In genomic region chr15:46677491-46677890, GRCh38 we compare ENCODE assay signal across 19 cellular contexts.
DNase-seq lines count a peak whose midpoint lies in the region; ATAC-seq and TF ChIP-seq lines count a peak whose summit lies in the region.
"Had no signal": no experiment of that assay in that cellular context is flagged by ENCODE, and none has a peak within 500 bp of the region (broad histone marks: within the 10 kb centered on the region; RNA-seq: fewer than 3 reads in every experiment).

No MANE protein-coding gene starts in this region.

- H3K4me1 Mint-ChIP-seq in endodermal cell: peaks cover 31% of the 10 kb centered on the region
- no peaks in the 10 kb centered on the region for H3K4me1 Mint-ChIP-seq in activated T-cell treated with anti-CD3 and anti-CD28 coated beads, Interleukin-2, amount 50 U/mL, for 4 hours (ENCODE audit: low read depth)

- H2BK5ac ChIP-seq in mesendoderm (ENCODE audit: low read length): no peak overlapping the region

- no peak overlapping the region for H4K8ac ChIP-seq in mesendoderm (ENCODE audit: low read depth, low read length)

- peak overlapping the region; percentile 45 for H2BK120ac ChIP-seq in mesendoderm (ENCODE audit: low read depth, low read length)

- TF ChIP-seq CTCF in endodermal cell (conservative IDR thresholded peaks at IDR 0.05): no peak

- no peaks in the 10 kb centered on the region for H3K36me3 ChIP-seq in endodermal cell (ENCODE audit: control insufficient read depth, insufficient read depth, low read length)
- H3K36me3 ChIP-seq in mesendoderm (ENCODE audit: control insufficient read depth, insufficient read depth, low read length): no peaks in the 10 kb centered on the region

- no peak overlapping the region for H3K27ac ChIP-seq in endodermal cell (ENCODE audit: low read depth, low read length)
- no peak overlapping the region for H3K27ac ChIP-seq in mesendoderm (ENCODE audit: low read depth, low read length)
- H3K27ac ChIP-seq: A549, C4-2B, GM23248 had no signal

- no peak overlapping the region for H2BK15ac ChIP-seq in mesendoderm (replicated peaks; ENCODE audit: low read depth)

- H3K4me2 ChIP-seq in mesendoderm (ENCODE audit: low read length): no peak overlapping the region
- H3K4me2 ChIP-seq: A549 had no signal

- H3K4me1 ChIP-seq in endodermal cell (ENCODE audit: control insufficient read depth, insufficient read depth, low read length) (no peaks in the 10 kb centered on the region), mesendoderm (ENCODE audit: control insufficient read depth, low read depth, low read length) (no peaks in the 10 kb centered on the region)
- H3K4me1 ChIP-seq: A549, Caco-2 had no signal

- H3K79me1 ChIP-seq in mesendoderm (ENCODE audit: low read length): no peaks in the 10 kb centered on the region

- peak overlapping the region; percentile 3 for H3K27ac Mint-ChIP-seq in endodermal cell
- H3K27ac Mint-ChIP-seq: CD4-positive, alpha-beta T cell; HFFc6 had no signal

- no peak overlapping the region for H2AK5ac ChIP-seq in mesendoderm (ENCODE audit: low read length)

- no peaks in the 10 kb centered on the region for H3K9me3 Mint-ChIP-seq in endodermal cell
- H3K9me3 Mint-ChIP-seq in activated T-cell treated with anti-CD3 and anti-CD28 coated beads, Interleukin-2, amount 50 U/mL, for 4 hours: no peaks in the 10 kb centered on the region

- no peaks in the 10 kb centered on the region for H3K9me3 ChIP-seq in endodermal cell (ENCODE audit: control insufficient read depth, low read length)
- H3K9me3 ChIP-seq: A549, Caco-2 had no signal

- H3K4me3 Mint-ChIP-seq in endodermal cell: no peak overlapping the region
- H3K4me3 Mint-ChIP-seq in activated T-cell treated with anti-CD3 and anti-CD28 coated beads, Interleukin-2, amount 50 U/mL, for 4 hours: no peak overlapping the region
- H3K4me3 Mint-ChIP-seq: CD4-positive, alpha-beta T cell; HFFc6 had no signal

- no peaks in the 10 kb centered on the region for H3K79me2 ChIP-seq in mesendoderm (ENCODE audit: control insufficient read depth, insufficient read depth, low read length)

- no peak overlapping the region for H3K23ac ChIP-seq in mesendoderm (ENCODE audit: low read length)

- H4K5ac ChIP-seq in mesendoderm (ENCODE audit: low read length): no peak overlapping the region

- H3K27me3 ChIP-seq in endodermal cell (ENCODE audit: control insufficient read depth, insufficient read depth, low read length, poor library complexity, severe bottlenecking) (no peaks in the 10 kb centered on the region), mesendoderm (ENCODE audit: insufficient read depth, low read length, poor library complexity) (no peaks in the 10 kb centered on the region)

- no peak overlapping the region for H3K56ac ChIP-seq in mesendoderm (ENCODE audit: low read length)

- no peaks in the 10 kb centered on the region for H3K27me3 Mint-ChIP-seq in endodermal cell (ENCODE audit: insufficient read depth)
- no peaks in the 10 kb centered on the region for H3K27me3 Mint-ChIP-seq in activated T-cell treated with anti-CD3 and anti-CD28 coated beads, Interleukin-2, amount 50 U/mL, for 4 hours (ENCODE audit: low read depth)
- H3K27me3 Mint-ChIP-seq: CD4-positive, alpha-beta T cell had no signal

- H3K9ac ChIP-seq in endodermal cell (ENCODE audit: extremely low read depth, low read length, poor library complexity, severe bottlenecking): no peak overlapping the region
- H3K9ac ChIP-seq in mesendoderm (ENCODE audit: low read length): no peak overlapping the region
- H3K9ac ChIP-seq: GM23248 had no signal

- H3K36me3 Mint-ChIP-seq in endodermal cell (ENCODE audit: low read depth): no peaks in the 10 kb centered on the region
- no peaks in the 10 kb centered on the region for H3K36me3 Mint-ChIP-seq in activated T-cell treated with anti-CD3 and anti-CD28 coated beads, Interleukin-2, amount 50 U/mL, for 4 hours (ENCODE audit: insufficient read depth)

- H3K4me3 ChIP-seq in endodermal cell (ENCODE audit: low read length) (no peak overlapping the region), mesendoderm (ENCODE audit: low read length) (no peak overlapping the region)
- H3K4me3 ChIP-seq: A549, GM23248 had no signal

- H3K18ac ChIP-seq in mesendoderm (ENCODE audit: low read length): peak overlapping the region; percentile 80

- 93% methylated on average over 4 to 5 of the region's 6 CpGs for WGBS in endodermal cell (ENCODE audit: insufficient coverage in 1 of 2, insufficient read length in 1 of 2), 2 experiments
- WGBS in mesendoderm (ENCODE audit: extremely low coverage, insufficient coverage, low lambda C conversion rate): no CpG with 5 or more reads among the region's 6 CpGs

- H3K4ac ChIP-seq in mesendoderm (ENCODE audit: low read depth, low read length): peak overlapping the region; percentile 55

- no peak for ATAC-seq in HG03175 (IDR thresholded peaks at IDR 0.05; ENCODE audit: unreplicated experiment)
- ATAC-seq in activated T-cell treated with anti-CD3 and anti-CD28 coated beads, Interleukin-2, amount 50 U/mL, for 4 hours: no peak
- ATAC-seq: A549, HCT116 had no signal

- DNase-seq in Caki2 (ENCODE audit: low read depth) (peak; percentile 3), H4 (ENCODE audit: low spot score) (peak; percentile 14), endodermal cell (no peak), mesendoderm (peak; percentile 25)
- no peak for DNase-seq in activated naive CD4-positive, alpha-beta T cell treated with Interleukin-2 at 50 U/mL for 16 hours
- DNase-seq in activated T-cell treated with anti-CD3 and anti-CD28 coated beads, Interleukin-2, amount 50 U/mL, for 4 hours: no peak
- DNase-seq: AML-193; Caco-2; CD4-positive, alpha-beta T cell; DMS153; DMS79; GF-D8; GM23248; H7; HFFc6 had no signal

- in situ Hi-C loops in Caki2 (cut with HindIII; ENCODE audit: low pct_unique_long_range_greater_than_20kb, low sequenced_read_pairs): no loop called here

Comparison
In these comparisons a context has a peak if more than half of its experiments do, and no peak if none do; other contexts are left out.
1. DNase-seq: peak in Caki2 (single experiment), H4 (single experiment) and mesendoderm (single experiment); none in endodermal cell (single experiment), activated naive CD4-positive, alpha-beta T cell treated with Interleukin-2 at 50 U/mL for 16 hours (single experiment) and activated T-cell treated with anti-CD3 and anti-CD28 coated beads, Interleukin-2, amount 50 U/mL, for 4 hours (single experiment).